In the genomic region with DNA sequence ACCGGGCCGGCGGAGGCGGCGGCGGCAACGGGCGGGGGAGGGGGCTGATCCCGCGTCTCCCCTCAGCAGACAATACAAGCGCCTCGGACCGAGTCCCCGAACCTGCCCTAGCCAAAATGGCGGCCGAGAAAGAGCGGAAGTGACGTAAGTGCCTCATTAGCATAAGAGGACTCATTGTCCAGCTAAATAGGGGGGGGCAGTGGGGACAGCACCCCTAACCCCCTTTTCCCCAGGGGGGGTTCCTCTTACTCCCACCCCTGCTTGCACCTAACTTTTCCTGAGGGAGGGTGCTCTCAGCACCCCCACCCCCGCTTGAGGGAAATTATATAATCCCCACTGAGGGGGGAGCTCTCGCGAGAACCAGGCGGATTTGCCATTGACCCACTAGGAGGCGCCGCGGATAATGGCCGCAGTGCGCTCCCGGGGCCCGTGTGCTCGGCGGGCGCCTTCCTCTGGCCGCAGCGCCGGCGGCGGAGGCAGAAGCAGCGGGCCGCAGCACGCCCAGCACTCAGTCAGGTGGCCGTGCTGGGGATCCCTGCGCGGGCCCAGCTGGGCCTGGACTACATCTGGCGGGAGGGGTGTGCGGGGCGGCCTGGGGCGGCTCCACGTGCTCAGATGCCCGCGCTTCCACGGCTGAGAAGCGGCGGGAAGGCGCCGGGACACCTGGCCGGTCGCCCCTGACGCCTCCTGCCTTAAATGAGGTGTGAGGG, we compare ENCODE assay signal across 8 cellular contexts. TPM values are rescaled to one million over a fixed set of nuclear protein-coding genes. Genes with fewer than 3 reads are reported as not detected.
DNase-seq lines count a peak whose midpoint lies in the region; ATAC-seq and TF ChIP-seq lines count a peak whose summit lies in the region.

TSS of gene ADNP (minus strand) at position 132 of the 710 bp plus-strand sequence. CDS start 27,441 bp downstream, outside the sequence.

- whole genome bisulfite sequencing in adrenal gland, 4 donors, result 0 to 1% (median 0%) methylated on average over 1 to 58 of the region's 58 CpGs
- WGBS in heart right ventricle, 2 donors, result 1% methylated on average over 56 to 58 of the region's 58 CpGs

- peak; percentile 84 to 92 for TF ChIP-seq POLR2A in adrenal gland (IDR thresholded peaks at IDR 0.05)

- H3K4me3 Mint-ChIP-seq in type B pancreatic cell, result peak within 1 kb of the TSS; percentile 95

- H3K36me3 Mint-ChIP-seq in type B pancreatic cell, result peaks cover 32% of the 10 kb centered on the region

- H3K4me1 ChIP-seq in adrenal gland (replicated peaks in 1 of 2) (peaks cover 3 to 39% of the 10 kb centered on the region in 2 donors), heart right ventricle (peaks cover 0 to 42% (median 35%) of the 10 kb centered on the region in 9 donors)

- no peaks in the 10 kb centered on the region for H3K9me3 Mint-ChIP-seq in type B pancreatic cell

- peak; percentile 51 for ATAC-seq in HG02870 (IDR thresholded peaks at IDR 0.05; ENCODE audit: unreplicated experiment)
- peak; percentile 91 to 95 (median 92) for ATAC-seq in heart right ventricle

- peak; percentile 62 for TF ChIP-seq CTCF in GM13977 (IDR thresholded peaks at IDR 0.05; ENCODE audit: extremely low read depth, insufficient read depth, missing control alignments)
- peak; percentile 45 to 87 (median 72) for TF ChIP-seq CTCF in adrenal gland (IDR thresholded peaks at IDR 0.05)
- peak; percentile 59 to 88 (median 82) for TF ChIP-seq CTCF in heart right ventricle (IDR thresholded peaks at IDR 0.05)
- peak; percentile 73 for TF ChIP-seq CTCF in type B pancreatic cell (conservative IDR thresholded peaks at IDR 0.05)

- peak within 1 kb of the TSS; percentile 99 for H3K27ac Mint-ChIP-seq in type B pancreatic cell

- H3K27me3 Mint-ChIP-seq in type B pancreatic cell, result peaks cover 3% of the 10 kb centered on the region

- peaks cover 0 to 29% of the 10 kb centered on the region in 2 donors for H3K36me3 ChIP-seq in adrenal gland (replicated peaks in 1 of 2)
- peaks cover 0 to 67% (median 30%) of the 10 kb centered on the region in 9 donors for H3K36me3 ChIP-seq in heart right ventricle

- no peaks in the 10 kb centered on the region for H3K27me3 ChIP-seq in adrenal gland
- H3K27me3 ChIP-seq in heart right ventricle, result no peaks in the 10 kb centered on the region

- DNase-seq in GM13977 (ENCODE audit: low spot score) (peak; percentile 82), NCI-H146 treated with DMSO at 0.1 percent for 48 hours (lab: John Stamatoyannopoulos, UW; ENCODE audit: unreplicated experiment) (peak; percentile 92), T-helper 1 cell (peak; percentile 80 to 91 (median 87)), adrenal gland (peak; percentile 91 to 97 (median 92)), heart right ventricle (peak; percentile 87 to 93), posterior cingulate gyrus (peak; percentile 80 to 98 (median 88)), type B pancreatic cell (ENCODE audit: extremely low spot score, unreplicated experiment) (peak; percentile 93)

- in situ Hi-C loops in GM13977 (cut with MboI; ENCODE audit: low pct_unique_long_range_greater_than_20kb, low sequenced_read_pairs, unreplicated experiment), result loop anchor here (10.0 kb wide), 1 partner anchor 137 kb away; the partner anchor contains the start of gene BCAS4

- intact Hi-C loops in adrenal gland (cut with DNase I), result loop anchor here in 1 of 2 donors (10.0 kb wide), 1 partner anchor 117 kb away; no protein-coding TSS in a partner anchor
- intact Hi-C loops in heart right ventricle (cut with DNase I), result loop anchor here in 4 of 10 donors (1.0 to 5.0 kb wide), 4 partner anchors 27 to 139 kb away; partner anchors contain the start of genes DPM1 (in 3 of the 4), MOCS3 (in 3 of the 4) and BCAS4 (in 1 of the 4)
- intact Hi-C loops in posterior cingulate gyrus (cut with DNase I), result loop anchor here (2.0 kb wide), 1 partner anchor 27 kb away; the partner anchor contains the start of genes DPM1 and MOCS3

- H3K9me3 ChIP-seq in adrenal gland (replicated peaks in 1 of 3) (no peaks in the 10 kb centered on the region), heart right ventricle (no peaks in the 10 kb centered on the region)

- H3K4me3 ChIP-seq in adrenal gland (peak within 1 kb of the TSS in 3 of 4 donors; percentile 67 to 81 (median 78)), heart right ventricle (peak within 1 kb of the TSS; percentile 70 to 94 (median 78))

- H3K4me1 Mint-ChIP-seq in type B pancreatic cell (ENCODE audit: unreplicated experiment), result peaks cover 30% of the 10 kb centered on the region

- H3K27ac ChIP-seq in adrenal gland, result peak within 1 kb of the TSS; percentile 91 to 99 (median 98)
- H3K27ac ChIP-seq in heart right ventricle, result peak within 1 kb of the TSS; percentile 95 to 100 (median 99)

RNA-seq across cellular contexts. Expression of gene ADNP, which starts in this region (rescaled TPM):
- total RNA-seq in adrenal gland (10 to 100 TPM; 32.4 to 76.4 (median 54.2) TPM), heart right ventricle (10 to 100 TPM; 30.9 to 46.1 (median 38.6) TPM), type B pancreatic cell (ENCODE audit: low replicate concordance) (81.7 and 103 TPM in 2 replicates)
- polyA plus RNA-seq in adrenal gland (10 to 100 TPM; 37.8 to 64.7 (median 54.6) TPM), heart right ventricle (10 to 100 TPM; 14.6 to 27.8 TPM)

Comparison
In these comparisons a context has a peak if more than half of its experiments do, and no peak if none do; other contexts are left out.
1. Peak in every context shown above with its lines: DNase-seq, ATAC-seq, H3K4me3 ChIP-seq and H3K27ac ChIP-seq.